Comparison of ENCODE assay signal across 19 cellular contexts in the genomic region with DNA sequence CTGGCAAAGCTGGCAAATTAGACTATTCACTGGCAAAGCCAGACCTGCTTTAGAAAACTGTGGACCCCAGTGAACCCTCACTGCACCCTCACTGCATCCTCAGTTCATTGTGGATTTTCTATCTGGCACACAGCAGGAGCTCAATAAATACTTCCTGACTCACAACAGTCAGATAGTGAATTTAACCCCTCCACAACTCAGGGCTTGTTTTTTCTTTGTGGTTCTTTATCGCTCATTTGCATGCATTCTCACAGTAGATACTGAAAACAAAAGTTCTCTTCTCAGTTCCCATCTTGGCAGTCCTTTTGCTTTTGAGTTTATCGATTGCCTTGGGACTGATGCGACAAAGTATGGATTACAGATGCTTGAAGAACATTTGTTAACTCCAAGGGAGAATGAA.
DNase-seq lines count a peak whose midpoint lies in the region; ATAC-seq, FAIRE-seq and TF ChIP-seq lines count a peak whose summit lies in the region.
"Had no signal": no experiment of that assay in that cellular context is flagged by ENCODE, and none has a peak within 500 bp of the region (broad histone marks: within the 10 kb centered on the region; RNA-seq: fewer than 3 reads in every experiment).

No MANE protein-coding gene starts in this region.

- peak; percentile 70 for ATAC-seq in GM18907 (IDR thresholded peaks at IDR 0.05; ENCODE audit: unreplicated experiment)
- peak; percentile 71 for ATAC-seq in GM21529 (IDR thresholded peaks at IDR 0.05; ENCODE audit: unreplicated experiment)
- peak; percentile 68 for ATAC-seq in HG03045 (IDR thresholded peaks at IDR 0.05; ENCODE audit: unreplicated experiment)
- ATAC-seq in K562: no peak
- ATAC-seq: activated CD8-positive, alpha-beta T cell treated with anti-CD3 and anti-CD28 coated beads, Interleukin-2, amount 10 ng/mL, durations not matched to agents 7 days and 5 days; Panc1; right cardiac atrium had no signal

- 0% methylated on average over 3 of the region's 3 CpGs for WGBS in K562 (ENCODE audit: insufficient coverage, low coverage, missing lambda C conversion rate)

- no peak overlapping the region for H2AFZ ChIP-seq in K562 (ENCODE audit: low read depth, low read length)

- no peaks in the 10 kb centered on the region for H4K20me1 ChIP-seq in K562 (replicated peaks; ENCODE audit: control insufficient read depth, insufficient read depth, low read length)

- POLR2A ChIA-PET in K562 (lab: Yijun Ruan, JAX): interaction anchor here (1.4 kb wide), 1 partner anchor 11 kb away, joined by 4 read pairs; no protein-coding TSS in a partner anchor

- H3K4me1 ChIP-seq in K562 (replicated peaks in 1 of 2; ENCODE audit: control insufficient read depth in 2 of 2, insufficient read depth in 2 of 2, low read length in 2 of 2): no peaks in the 10 kb centered on the region
- H3K4me1 ChIP-seq: BE2C, testis had no signal

- H3K27ac ChIP-seq in K562 (ENCODE audit: extremely low read depth, low read depth, low read length): no peak overlapping the region
- H3K27ac ChIP-seq: testis had no signal

- FAIRE-seq in K562 (lab: Jason Lieb, UNC): no peak
- FAIRE-seq: H54 had no signal

- H3K36me3 ChIP-seq in K562 (ENCODE audit: control insufficient read depth, insufficient read depth, low read length): no peaks in the 10 kb centered on the region
- H3K36me3 ChIP-seq: BE2C had no signal

- no peak for TF ChIP-seq CTCF in K562 (IDR thresholded peaks at IDR 0.05 in 2 of 3, conservative IDR thresholded peaks at IDR 0.05 in 1 of 3; ENCODE audit: insufficient read depth in 2 of 3, low read depth in 1 of 3, low read length in 3 of 3)

- no peak overlapping the region for H3K4me3 ChIP-seq in K562
- H3K4me3 ChIP-seq: testis had no signal

- no peaks in the 10 kb centered on the region for H3K79me2 ChIP-seq in K562 (ENCODE audit: control insufficient read depth, insufficient read depth, low read length)

- DNase-seq in K562 (ENCODE audit: extremely low read depth in 1 of 4, low spot score in 3 of 4): no peak
- DNase-seq in inferior parietal cortex (ENCODE audit: extremely low spot score): no peak
- no peak for DNase-seq in NCI-H526 (lab: John Stamatoyannopoulos, UW)
- no peak for DNase-seq in SKM-1 treated with dmso at 0.1 percent for 144 hours (lab: John Stamatoyannopoulos, UW; ENCODE audit: unreplicated experiment)
- DNase-seq: activated CD8-positive, alpha-beta T cell treated with anti-CD3 and anti-CD28 coated beads, Interleukin-2, amount 10 ng/mL, durations not matched to agents 7 days and 5 days; BE2C; caudate nucleus; effector CD4-positive, alpha-beta T cell; MM.1S; NCI-H2107; NCI-H526 treated with DMSO at 0.1 percent for 48 hours; right cardiac atrium; stimulated activated CD4-positive, alpha-beta T cell treated with anti-CD3 and anti-CD28 coated beads, Interleukin-2, amount 100 ng/mL, for 24 hours; testis had no signal

- no peak for TF ChIP-seq EP300 in K562 (IDR thresholded peaks at IDR 0.05; ENCODE audit: low read length)

- no peak overlapping the region for H3K4me2 ChIP-seq in K562 (ENCODE audit: insufficient read depth, low read length)

- intact Hi-C loops in K562 (cut with micrococcal nuclease): no loop called here

- H3K9ac ChIP-seq in K562 (ENCODE audit: insufficient read depth in 1 of 2, low read depth in 2 of 2, low read length in 2 of 2): no peak overlapping the region

- no peak for TF ChIP-seq POLR2A in K562 (conservative IDR thresholded peaks at IDR 0.05)

- in situ Hi-C loops in K562 (cut with MboI): no loop called here

- no peaks in the 10 kb centered on the region for H3K27me3 ChIP-seq in K562 (ENCODE audit: control insufficient read depth in 2 of 2, insufficient read depth in 2 of 2, low read length in 2 of 2)
- H3K27me3 ChIP-seq: BE2C, testis had no signal

- CTCF ChIA-PET in K562 (lab: Yijun Ruan, JAX; ENCODE audit: low intra/inter-chr PET ratio): no interaction called here

- no peaks in the 10 kb centered on the region for H3K9me3 ChIP-seq in K562 (replicated peaks; ENCODE audit: control insufficient read depth, insufficient read depth, low read depth, low read length)
- H3K9me3 ChIP-seq: BE2C, testis had no signal

- no peak for TF ChIP-seq RAD21 in K562 (CRISPR knock-in tag; conservative IDR thresholded peaks at IDR 0.05 in 1 of 2, IDR thresholded peaks at IDR 0.05 in 1 of 2)

- BruUV-seq in K562 (replicated peaks; lab: Mats Ljungman, UMichigan): no TSS peak

- H3K9me1 ChIP-seq in K562 (ENCODE audit: control insufficient read depth, insufficient read depth, low read length): no peaks in the 10 kb centered on the region

TF ChIP-seq in K562, 482 proteins besides CTCF, POLR2A, EP300 and RAD21:
- TF ChIP-seq POLR3G (IDR thresholded peaks at IDR 0.05; ENCODE audit: extremely low read depth, insufficient read length, insufficient replicate concordance) (no peak), ZKSCAN8 (CRISPR knock-in tag; IDR thresholded peaks at IDR 0.05) (peak; percentile 94), ZNF431 (CRISPR knock-in tag; IDR thresholded peaks at IDR 0.05) (no peak), VEZF1 (CRISPR knock-in tag; IDR thresholded peaks at IDR 0.05) (no peak), ZNF449 (CRISPR knock-in tag; IDR thresholded peaks at IDR 0.05) (no peak), JUNB (CRISPR knock-in tag; conservative IDR thresholded peaks at IDR 0.05) (no peak), HOXB6 (CRISPR knock-in tag; IDR thresholded peaks at IDR 0.05; ENCODE audit: borderline replicate concordance) (no peak), HLTF (IDR thresholded peaks at IDR 0.05) (no peak)
